Comparison of ENCODE assay signal across 9 cellular contexts in genomic region chr2:103161456-103162289, GRCh38.
DNase-seq lines count a peak whose midpoint lies in the region; ATAC-seq and TF ChIP-seq lines count a peak whose summit lies in the region.
"Had no signal": no experiment of that assay in that cellular context is flagged by ENCODE, and none has a peak within 500 bp of the region (broad histone marks: within the 10 kb centered on the region; RNA-seq: fewer than 3 reads in every experiment).

No MANE protein-coding gene starts in this region.

- DNase-seq in DMS114 treated with DMSO at 0.1 percent for 48 hours (lab: John Stamatoyannopoulos, UW; ENCODE audit: unreplicated experiment) (peak; percentile 71), PC-3 (peak; percentile 63), epithelial cell of esophagus (ENCODE audit: low read depth) (peak; percentile 69), nephron progenitor cell (peak; percentile 42)
- peak; percentile 35 for DNase-seq in Jurkat, Clone E6-1 (ENCODE audit: low read depth, low spot score)
- DNase-seq in activated CD4-positive, CD25-positive, alpha-beta regulatory T cell treated with anti-CD3 and anti-CD28 coated beads, Interleukin-2, amount 50 U/mL, for 72 hours, result no peak
- DNase-seq: activated B cell treated with CpG ODN at 0.5 μM for 24 hours had no signal

- H3K4me1 ChIP-seq in PC-3 (ENCODE audit: insufficient read depth, low read length), result no peaks in the 10 kb centered on the region

- peaks cover 35% of the 10 kb centered on the region for H3K4me1 Mint-ChIP-seq in nephron progenitor cell
- H3K4me1 Mint-ChIP-seq in stimulated activated memory B cell treated with anti-CD40 and anti-IgM and Interleukin-4, amounts not matched to agents 10 μg/mL and 1 μg/mL and 100 μg/mL, for 72 hours, result no peaks in the 10 kb centered on the region
- H3K4me1 Mint-ChIP-seq: activated B cell treated with CpG ODN at 0.5 μM for 24 hours had no signal

- no peak overlapping the region for H3K9ac ChIP-seq in PC-3 (ENCODE audit: low read length)

- H3K36me3 ChIP-seq in PC-3 (ENCODE audit: low read depth, low read length), result no peaks in the 10 kb centered on the region

- TF ChIP-seq CTCF in PC-3 (conservative IDR thresholded peaks at IDR 0.05; ENCODE audit: low read depth, low read length), result peak; percentile 88
- TF ChIP-seq CTCF in epithelial cell of esophagus (IDR thresholded peaks at IDR 0.05; ENCODE audit: insufficient read depth, low read depth, low read length, missing control alignments), result peak; percentile 84
- TF ChIP-seq CTCF in nephron progenitor cell (IDR thresholded peaks at IDR 0.05), result peak; percentile 92

- H3K27ac Mint-ChIP-seq in nephron progenitor cell, result no peak overlapping the region
- no peak overlapping the region for H3K27ac Mint-ChIP-seq in stimulated activated memory B cell treated with anti-CD40 and anti-IgM and Interleukin-4, amounts not matched to agents 10 μg/mL and 1 μg/mL and 100 μg/mL, for 72 hours
- H3K27ac Mint-ChIP-seq: activated B cell treated with CpG ODN at 0.5 μM for 24 hours had no signal

- BruUV-seq in PC-3 (replicated peaks; lab: Mats Ljungman, UMichigan), result no TSS peak

- POLR2A ChIA-PET in PC-3 (lab: Charles Lee; ENCODE audit: unreplicated experiment), result no interaction called here

- H3K79me2 ChIP-seq in PC-3 (ENCODE audit: low read length), result no peaks in the 10 kb centered on the region

- H4K20me1 ChIP-seq in PC-3 (ENCODE audit: low read length), result no peaks in the 10 kb centered on the region

- H3K4me3 ChIP-seq in Jurkat, Clone E6-1 (ENCODE audit: low read length), result no peak overlapping the region
- H3K4me3 ChIP-seq in PC-3 (ENCODE audit: low read length) (no peak overlapping the region), epithelial cell of esophagus (ENCODE audit: low read length) (no peak overlapping the region)

- intact Hi-C loops in PC-3 (cut with micrococcal nuclease), result no loop called here

- H3K9me2 ChIP-seq in PC-3 (replicated peaks; ENCODE audit: low read length), result no peaks in the 10 kb centered on the region

- peaks cover 71% of the 10 kb centered on the region for H3K27me3 ChIP-seq in PC-3 (ENCODE audit: low read length)

- H3K36me3 Mint-ChIP-seq in nephron progenitor cell (ENCODE audit: low read depth), result no peaks in the 10 kb centered on the region
- no peaks in the 10 kb centered on the region for H3K36me3 Mint-ChIP-seq in stimulated activated memory B cell treated with anti-CD40 and anti-IgM and Interleukin-4, amounts not matched to agents 10 μg/mL and 1 μg/mL and 100 μg/mL, for 72 hours

- no peak overlapping the region for H3K4me3 Mint-ChIP-seq in nephron progenitor cell
- H3K4me3 Mint-ChIP-seq in stimulated activated memory B cell treated with anti-CD40 and anti-IgM and Interleukin-4, amounts not matched to agents 10 μg/mL and 1 μg/mL and 100 μg/mL, for 72 hours, result no peak overlapping the region
- H3K4me3 Mint-ChIP-seq: activated B cell treated with CpG ODN at 0.5 μM for 24 hours had no signal

- H2AFZ ChIP-seq in PC-3 (ENCODE audit: low read length), result no peak overlapping the region

- CTCF ChIA-PET in PC-3 (lab: Charles Lee), result interaction anchor here (0.6 to 1.3 kb wide), 3 partner anchors 359 to 1711 kb away, joined by 3 to 8 read pairs (median 3); no protein-coding TSS in a partner anchor

- H3K4me2 ChIP-seq in PC-3 (ENCODE audit: low read length), result no peak overlapping the region

- ATAC-seq in GM19328 (IDR thresholded peaks at IDR 0.05; ENCODE audit: unreplicated experiment) (peak; percentile 67), PC-3 (peak; percentile 81)
- ATAC-seq in stimulated activated memory B cell treated with anti-CD40 and anti-IgM and Interleukin-4, amounts not matched to agents 10 μg/mL and 1 μg/mL and 100 μg/mL, for 72 hours, result no peak

- no peaks in the 10 kb centered on the region for H3K9me3 ChIP-seq in PC-3 (ENCODE audit: low read length)

- H3K27me3 Mint-ChIP-seq in nephron progenitor cell (ENCODE audit: low read depth, poor library complexity), result peaks cover 19% of the 10 kb centered on the region
- no peaks in the 10 kb centered on the region for H3K27me3 Mint-ChIP-seq in stimulated activated memory B cell treated with anti-CD40 and anti-IgM and Interleukin-4, amounts not matched to agents 10 μg/mL and 1 μg/mL and 100 μg/mL, for 72 hours
- H3K27me3 Mint-ChIP-seq: activated B cell treated with CpG ODN at 0.5 μM for 24 hours had no signal

- H3F3A ChIP-seq in PC-3 (ENCODE audit: low read length, unreplicated experiment), result no peaks in the 10 kb centered on the region

- no peak overlapping the region for H3K27ac ChIP-seq in PC-3 (ENCODE audit: low read length)

- no peaks in the 10 kb centered on the region for H3K9me3 Mint-ChIP-seq in nephron progenitor cell
- H3K9me3 Mint-ChIP-seq in stimulated activated memory B cell treated with anti-CD40 and anti-IgM and Interleukin-4, amounts not matched to agents 10 μg/mL and 1 μg/mL and 100 μg/mL, for 72 hours, result no peaks in the 10 kb centered on the region
- H3K9me3 Mint-ChIP-seq: activated B cell treated with CpG ODN at 0.5 μM for 24 hours had no signal
